In genomic region chr3:169448501-169448900, GRCh38 we compare ENCODE assay signal across 27 cellular contexts.
"Had no signal": no experiment of that assay in that cellular context is flagged by ENCODE, and none has a peak within 500 bp of the region (broad histone marks: within the 10 kb centered on the region; RNA-seq: fewer than 3 reads in every experiment).

No MANE protein-coding gene starts in this region.

- FAIRE-seq: colon, kidney, small intestine had no signal

- ATAC-seq: activated CD4-positive, alpha-beta T cell treated with anti-CD3 and anti-CD28 coated beads for 36 hours; activated naive CD4-positive, alpha-beta T cell treated with anti-CD3 and anti-CD28 coated beads, Interleukin-2, amount 50 U/mL, for 72 hours; activated T-cell treated with anti-CD3 and anti-CD28 coated beads, Interleukin-2, amount 50 U/mL, for 72 hours; naive thymus-derived CD8-positive, alpha-beta T cell; psoas muscle; stimulated activated memory B cell treated with anti-CD40 and anti-IgM and Interleukin-4, amounts not matched to agents 10 μg/mL and 1 μg/mL and 100 μg/mL, for 72 hours; stimulated activated naive CD8-positive, alpha-beta T cell treated with anti-CD3 and anti-CD28 coated beads, Interleukin-15, amount 100 ng/mL, for 72 hours had no signal

- H2AFZ ChIP-seq: parathyroid adenoma had no signal

- H3K27me3 ChIP-seq: sigmoid colon, upper lobe of left lung, vagina had no signal

- DNase-seq: activated B cell treated with CpG ODN at 0.5 μM for 24 hours; activated CD4-positive, alpha-beta T cell treated with anti-CD3 and anti-CD28 coated beads for 36 hours; activated naive CD4-positive, alpha-beta T cell; activated T-cell treated with anti-CD3 and anti-CD28 coated beads for 4 hours; activated T-cell treated with anti-CD3 and anti-CD28 coated beads, Interleukin-2, amount 50 U/mL, for 72 hours; dermis blood vessel endothelial cell; effector CD4-positive, alpha-beta T cell; head of caudate nucleus; hippocampal formation; kidney; mesenchymal stem cell; naive thymus-derived CD8-positive, alpha-beta T cell; nucleus accumbens; psoas muscle; sigmoid colon; small intestine; stimulated activated CD4-positive, alpha-beta T cell treated with anti-CD3 and anti-CD28 coated beads, Interleukin-4, amount 100 ng/mL, for 4 hours; stimulated activated CD8-positive, alpha-beta memory T cell treated with anti-CD3 and anti-CD28 coated beads, Interleukin-4, amount 100 ng/mL, for 48 hours; stimulated activated naive CD8-positive, alpha-beta T cell treated with anti-CD3 and anti-CD28 coated beads, Interleukin-15, amount 100 ng/mL, for 72 hours; substantia nigra; T-helper 1 cell; upper lobe of left lung had no signal

- H3K36me3 ChIP-seq: sigmoid colon, upper lobe of left lung, vagina had no signal

- H3K9ac ChIP-seq: parathyroid adenoma had no signal

- H3K4me1 ChIP-seq: parathyroid adenoma, psoas muscle, sigmoid colon had no signal

- H3K9me3 ChIP-seq: psoas muscle, vagina had no signal

- H3K79me2 ChIP-seq: parathyroid adenoma had no signal

- H3K4me3 ChIP-seq: psoas muscle, sigmoid colon, upper lobe of left lung, vagina had no signal

- H3K27ac ChIP-seq: parathyroid adenoma, psoas muscle, sigmoid colon, upper lobe of left lung, vagina had no signal
